ENCODE assay signal across 19 cellular contexts in the genomic region with DNA sequence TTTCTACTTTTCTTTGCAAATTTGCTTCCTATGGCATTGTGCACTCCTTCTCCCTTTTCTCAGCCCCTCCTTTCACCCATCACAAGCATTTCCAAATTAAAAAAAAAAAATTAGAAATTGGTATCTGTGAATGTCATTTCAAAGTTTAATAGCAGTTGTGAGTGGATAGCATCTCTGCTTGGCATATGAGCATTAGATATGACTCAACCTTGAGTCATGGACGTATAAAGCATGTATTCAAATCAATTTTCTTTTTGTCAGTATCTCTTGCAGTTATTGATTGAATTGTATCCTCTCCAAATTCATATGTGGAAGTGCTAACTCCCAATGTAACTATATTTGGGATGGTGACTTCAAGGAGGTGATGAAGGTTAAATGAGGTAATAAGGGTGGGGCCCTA.
DNase-seq lines count a peak whose midpoint lies in the region; ATAC-seq, FAIRE-seq and TF ChIP-seq lines count a peak whose summit lies in the region.
"Had no signal": no experiment of that assay in that cellular context is flagged by ENCODE, and none has a peak within 500 bp of the region (broad histone marks: within the 10 kb centered on the region; RNA-seq: fewer than 3 reads in every experiment).

No MANE protein-coding gene starts in this region.

- H3K27me3 ChIP-seq in HCT116 (ENCODE audit: insufficient read depth, low read length) (peaks cover 41% of the 10 kb centered on the region), K562 (ENCODE audit: control insufficient read depth in 2 of 2, insufficient read depth in 2 of 2, low read length in 2 of 2) (peaks cover 0 to 2% of the 10 kb centered on the region in 2 experiments; a peak in 3 of 5 replicates), HepG2 (ENCODE audit: control insufficient read depth in 1 of 2, insufficient read depth in 2 of 2, low read length in 2 of 2) (peaks cover 0 to 6% of the 10 kb centered on the region in 2 experiments; a peak in 1 of 5 replicates)
- H3K27me3 ChIP-seq: BLaER1 treated with 17β-estradiol and CSF1 and Interleukin-3, amounts not matched to agents 10 nM and 100 nM had no signal

- H3K4me2 ChIP-seq in HCT116 (ENCODE audit: low read length) (no peak overlapping the region), K562 (ENCODE audit: insufficient read depth, low read length) (no peak overlapping the region), HepG2 (ENCODE audit: low read depth, low read length) (no peak overlapping the region)
- H3K4me2 ChIP-seq: BLaER1 treated with 17β-estradiol and CSF1 and Interleukin-3, amounts not matched to agents 10 nM and 100 nM had no signal

- no peak for DNase-seq in HCT116 (ENCODE audit: low read depth, low spot score)
- peak; percentile 4 for DNase-seq in LHCN-M2 (ENCODE audit: low read depth)
- no peak for DNase-seq in K562 (ENCODE audit: extremely low read depth in 1 of 4, low spot score in 3 of 4)
- peak; percentile 4 for DNase-seq in iris pigment epithelial cell (ENCODE audit: low read depth)
- no peak for DNase-seq in activated CD4-positive, alpha-beta T cell treated with anti-CD3 and anti-CD28 coated beads for 4 hours
- no peak for DNase-seq in HepG2 (ENCODE audit: low spot score)
- no peak for DNase-seq in CD14-positive monocyte (ENCODE audit: low spot score)
- DNase-seq: CD8-positive, alpha-beta memory T cell; DMS79; MV-4-11; NCI-H1694 treated with DMSO at 0.1 percent for 48 hours; NCI-H2107; NCI-H510A treated with DMSO at 0.1 percent for 48 hours; NCI-H82; OCI-M1; RPMI8226 had no signal

- H3K9me3 ChIP-seq in HCT116 (ENCODE audit: control insufficient read depth in 1 of 2, insufficient read depth in 1 of 2, low read depth in 1 of 2, low read length in 2 of 2) (no peaks in the 10 kb centered on the region), K562 (replicated peaks; ENCODE audit: control insufficient read depth, insufficient read depth, low read depth, low read length) (no peaks in the 10 kb centered on the region), HepG2 (ENCODE audit: low read length) (no peaks in the 10 kb centered on the region)
- H3K9me3 ChIP-seq: BLaER1 treated with 17β-estradiol and CSF1 and Interleukin-3, amounts not matched to agents 10 nM and 100 nM had no signal

- no peak for TF ChIP-seq EP300 in K562 (IDR thresholded peaks at IDR 0.05; ENCODE audit: low read length)
- no peak for TF ChIP-seq EP300 in HepG2 (IDR thresholded peaks at IDR 0.05; ENCODE audit: low read depth in 2 of 2, low read length in 2 of 2)
- no peak for TF ChIP-seq EP300 in HepG2 (CRISPR knock-in tag; IDR thresholded peaks at IDR 0.05; ENCODE audit: borderline replicate concordance)

- H3K36me3 ChIP-seq in HCT116 (ENCODE audit: control insufficient read depth in 1 of 2, insufficient read depth in 2 of 2, low read length in 2 of 2) (no peaks in the 10 kb centered on the region), K562 (ENCODE audit: control insufficient read depth, insufficient read depth, low read length) (no peaks in the 10 kb centered on the region), HepG2 (replicated peaks in 1 of 2; ENCODE audit: control insufficient read depth in 1 of 2, insufficient read depth in 2 of 2, low read length in 2 of 2) (no peaks in the 10 kb centered on the region)
- H3K36me3 ChIP-seq: BLaER1 treated with 17β-estradiol and CSF1 and Interleukin-3, amounts not matched to agents 10 nM and 100 nM had no signal

- FAIRE-seq in K562 (lab: Jason Lieb, UNC) = no peak
- no peak for FAIRE-seq in HepG2 (lab: Jason Lieb, UNC)
- FAIRE-seq: D721Med, H1 had no signal

- H3K9me3 Mint-ChIP-seq in CD14-positive monocyte = no peaks in the 10 kb centered on the region
- H3K9me3 Mint-ChIP-seq: CD8-positive, alpha-beta memory T cell had no signal

- H3K4me1 ChIP-seq in HCT116 (ENCODE audit: control insufficient read depth in 1 of 2, insufficient read depth in 2 of 2, low read length in 2 of 2) (no peaks in the 10 kb centered on the region), K562 (replicated peaks in 1 of 2; ENCODE audit: control insufficient read depth in 2 of 2, insufficient read depth in 2 of 2, low read length in 2 of 2) (no peaks in the 10 kb centered on the region), HepG2 (ENCODE audit: insufficient read depth, low read length) (no peaks in the 10 kb centered on the region)
- H3K4me1 ChIP-seq: BLaER1 treated with 17β-estradiol and CSF1 and Interleukin-3, amounts not matched to agents 10 nM and 100 nM had no signal

- no peaks in the 10 kb centered on the region for H3K9me2 ChIP-seq in HCT116 (ENCODE audit: insufficient read depth)

- H4K20me1 ChIP-seq in HCT116 (ENCODE audit: insufficient read depth) (no peaks in the 10 kb centered on the region), K562 (replicated peaks; ENCODE audit: control insufficient read depth, insufficient read depth, low read length) (no peaks in the 10 kb centered on the region), HepG2 (ENCODE audit: insufficient read depth, low read length) (no peaks in the 10 kb centered on the region)
- H4K20me1 ChIP-seq: BLaER1 treated with 17β-estradiol and CSF1 and Interleukin-3, amounts not matched to agents 10 nM and 100 nM had no signal

- no peak overlapping the region for H2AFZ ChIP-seq in HCT116 (ENCODE audit: low read depth, low read length, poor library complexity, severe bottlenecking)
- H2AFZ ChIP-seq in K562 (ENCODE audit: low read depth, low read length) = no peak overlapping the region
- H2AFZ ChIP-seq in HepG2 (ENCODE audit: low read length) = no peak overlapping the region

- WGBS in K562 (ENCODE audit: insufficient coverage, low coverage, missing lambda C conversion rate) = 0% methylated on average over 1 of the region's 1 CpG
- 6% methylated on average over 1 of the region's 1 CpG for WGBS in HepG2 (ENCODE audit: low lambda C conversion rate)

- H3K9me1 ChIP-seq in K562 (ENCODE audit: control insufficient read depth, insufficient read depth, low read length) = no peaks in the 10 kb centered on the region

- H3K27ac ChIP-seq in HCT116 (ENCODE audit: low read depth, low read length) = no peak overlapping the region
- no peak overlapping the region for H3K27ac ChIP-seq in K562 (ENCODE audit: extremely low read depth, low read depth, low read length)
- H3K27ac ChIP-seq in HepG2 (ENCODE audit: extremely low read length, insufficient read depth, low read length) = no peak overlapping the region
- H3K27ac ChIP-seq: BLaER1 treated with 17β-estradiol and CSF1 and Interleukin-3, amounts not matched to agents 10 nM and 100 nM had no signal

- POLR2A ChIA-PET in HCT116 (lab: Charles Lee) (no interaction called here), K562 (lab: Yijun Ruan, JAX) (no interaction called here), HepG2 (lab: Yijun Ruan, JAX) (no interaction called here)

- H3K9ac ChIP-seq in HCT116 (ENCODE audit: low read length) (no peak overlapping the region), K562 (ENCODE audit: insufficient read depth in 1 of 2, low read depth in 2 of 2, low read length in 2 of 2) (no peak overlapping the region), HepG2 (ENCODE audit: insufficient read depth, low read depth, low read length) (no peak overlapping the region)
- H3K9ac ChIP-seq: BLaER1 treated with 17β-estradiol and CSF1 and Interleukin-3, amounts not matched to agents 10 nM and 100 nM had no signal

- BruUV-seq in HCT116 (replicated peaks; lab: Mats Ljungman, UMichigan) (no TSS peak), K562 (replicated peaks; lab: Mats Ljungman, UMichigan) (no TSS peak), HepG2 (replicated peaks; lab: Mats Ljungman, UMichigan) (no TSS peak)

- in situ Hi-C loops in K562 (cut with MboI) = no loop called here
- in situ Hi-C loops in HepG2 (cut with HindIII; ENCODE audit: extremely low pct_ligation_motif_present, low pct_unique_long_range_greater_than_20kb) = no loop called here

- no peak for TF ChIP-seq POLR2A in HCT116 (IDR thresholded peaks at IDR 0.05; ENCODE audit: borderline replicate concordance, extremely low read depth, insufficient read depth, insufficient read length)
- TF ChIP-seq POLR2A in K562 (conservative IDR thresholded peaks at IDR 0.05) = no peak
- TF ChIP-seq POLR2A in HepG2 (IDR thresholded peaks at IDR 0.05; ENCODE audit: insufficient read depth in 1 of 2, low read depth in 2 of 2, low read length in 2 of 2) = no peak

- H3K4me3 ChIP-seq in HCT116 (replicated peaks in 1 of 2; ENCODE audit: low read depth in 1 of 2, low read length in 2 of 2) = no peak overlapping the region
- no peak overlapping the region for H3K4me3 ChIP-seq in K562
- H3K4me3 ChIP-seq in HepG2 (replicated peaks in 1 of 3; ENCODE audit: insufficient read depth in 1 of 3, low read depth in 2 of 3, low read length in 3 of 3) = no peak overlapping the region
- H3K4me3 ChIP-seq: BLaER1 treated with 17β-estradiol and CSF1 and Interleukin-3, amounts not matched to agents 10 nM and 100 nM had no signal

- CTCF ChIA-PET in HCT116 (lab: Charles Lee) = no interaction called here
- CTCF ChIA-PET in K562 (lab: Yijun Ruan, JAX; ENCODE audit: low intra/inter-chr PET ratio) = no interaction called here
- CTCF ChIA-PET in HepG2 (lab: Yijun Ruan, JAX; ENCODE audit: low intra/inter-chr PET ratio, low total read pairs) = no interaction called here

- no peak overlapping the region for H3K4me3 Mint-ChIP-seq in CD14-positive monocyte
- H3K4me3 Mint-ChIP-seq: CD8-positive, alpha-beta memory T cell had no signal

- H3K79me2 ChIP-seq in HCT116 (ENCODE audit: insufficient read depth, low read length) = no peaks in the 10 kb centered on the region
- H3K79me2 ChIP-seq in K562 (ENCODE audit: control insufficient read depth, insufficient read depth, low read length) = no peaks in the 10 kb centered on the region
- H3K79me2 ChIP-seq in HepG2 (ENCODE audit: insufficient read depth, low read length) = no peaks in the 10 kb centered on the region

- ATAC-seq in HCT116 (no peak), K562 (no peak), HepG2 (no peak)

- RAD21 ChIA-PET in HCT116 (lab: Charles Lee; ENCODE audit: low non-redundant PET in 1 of 2, low total read pairs in 2 of 2, uncharacterized antibody in 2 of 2, unreplicated experiment in 2 of 2) = no interaction called here

- no peak for TF ChIP-seq CTCF in HCT116 (IDR thresholded peaks at IDR 0.05 in 2 of 3, conservative IDR thresholded peaks at IDR 0.05 in 1 of 3; ENCODE audit: borderline replicate concordance in 1 of 3, insufficient read depth in 1 of 3, low read depth in 2 of 3, low read length in 2 of 3)
- no peak for TF ChIP-seq CTCF in K562 (IDR thresholded peaks at IDR 0.05 in 2 of 3, conservative IDR thresholded peaks at IDR 0.05 in 1 of 3; ENCODE audit: insufficient read depth in 2 of 3, low read depth in 1 of 3, low read length in 3 of 3)
- TF ChIP-seq CTCF in HepG2 (CRISPR knock-in tag; IDR thresholded peaks at IDR 0.05) = no peak
- TF ChIP-seq CTCF in CD14-positive monocyte (IDR thresholded peaks at IDR 0.05) = no peak

- no peaks in the 10 kb centered on the region for H3K4me1 Mint-ChIP-seq in CD14-positive monocyte
- H3K4me1 Mint-ChIP-seq: CD8-positive, alpha-beta memory T cell had no signal

- H3K27me3 Mint-ChIP-seq in CD14-positive monocyte (ENCODE audit: low read depth in 3 of 3) = peaks cover 0 to 4% (median 0%) of the 10 kb centered on the region in 3 donors

- H3K36me3 Mint-ChIP-seq in CD14-positive monocyte = no peaks in the 10 kb centered on the region
- H3K36me3 Mint-ChIP-seq: CD8-positive, alpha-beta memory T cell had no signal

- no peak overlapping the region for H3K27ac Mint-ChIP-seq in CD14-positive monocyte
- H3K27ac Mint-ChIP-seq: CD8-positive, alpha-beta memory T cell had no signal

- intact Hi-C loops in HCT116 (cut with micrococcal nuclease) = no loop called here
- intact Hi-C loops in K562 (cut with micrococcal nuclease) = no loop called here
- intact Hi-C loops in HepG2 (cut with micrococcal nuclease; ENCODE audit: unreplicated experiment) = loop anchor here (10.0 kb wide), 1 partner anchor 272 kb away; no protein-coding TSS in a partner anchor
- intact Hi-C loops in CD14-positive monocyte (cut with micrococcal nuclease) = no loop called here

- no peak for TF ChIP-seq RAD21 in HCT116 (IDR thresholded peaks at IDR 0.05; ENCODE audit: low read depth)
- no peak for TF ChIP-seq RAD21 in K562 (CRISPR knock-in tag; conservative IDR thresholded peaks at IDR 0.05 in 1 of 2, IDR thresholded peaks at IDR 0.05 in 1 of 2)
- no peak for TF ChIP-seq RAD21 in HepG2 (CRISPR knock-in tag; IDR thresholded peaks at IDR 0.05)

Comparison
In these comparisons a context has a peak if more than half of its experiments do, and no peak if none do; other contexts are left out.
1. DNase-seq: peak in LHCN-M2 (single experiment) and iris pigment epithelial cell (single experiment); none in HCT116 (single experiment), K562 (0 of 4), activated CD4-positive, alpha-beta T cell treated with anti-CD3 and anti-CD28 coated beads for 4 hours (0 of 2), HepG2 (single experiment) and CD14-positive monocyte (single experiment).